2 cellular contexts compared by ENCODE assay signal in genomic region chr3:124558898-124559649, GRCh38.
TF ChIP-seq lines count a peak whose summit lies in the region.

No MANE protein-coding gene starts in this region.

TF ChIP-seq in Ishikawa, 13 proteins besides CTCF, POLR2A, EP300 and RAD21 (continued from another document):
- TF ChIP-seq YY1 (IDR thresholded peaks at IDR 0.05; ENCODE audit: low read depth): peak; percentile 26; the same call in 1 of the 2 replicates
- TF ChIP-seq TEAD4 (IDR thresholded peaks at IDR 0.05): peak; percentile 80
- peak; percentile 97 for TF ChIP-seq NFIC (IDR thresholded peaks at IDR 0.05)

TF ChIP-seq in SK-N-SH, 30 proteins besides CTCF, POLR2A, EP300 and RAD21 (continued from another document):
- TF ChIP-seq, protein P1, sequence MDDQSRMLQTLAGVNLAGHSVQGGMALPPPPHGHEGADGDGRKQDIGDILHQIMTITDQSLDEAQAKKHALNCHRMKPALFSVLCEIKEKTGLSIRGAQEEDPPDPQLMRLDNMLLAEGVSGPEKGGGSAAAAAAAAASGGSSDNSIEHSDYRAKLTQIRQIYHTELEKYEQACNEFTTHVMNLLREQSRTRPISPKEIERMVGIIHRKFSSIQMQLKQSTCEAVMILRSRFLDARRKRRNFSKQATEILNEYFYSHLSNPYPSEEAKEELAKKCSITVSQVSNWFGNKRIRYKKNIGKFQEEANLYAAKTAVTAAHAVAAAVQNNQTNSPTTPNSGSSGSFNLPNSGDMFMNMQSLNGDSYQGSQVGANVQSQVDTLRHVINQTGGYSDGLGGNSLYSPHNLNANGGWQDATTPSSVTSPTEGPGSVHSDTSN (IDR thresholded peaks at IDR 0.05): peak; percentile 62
- TF ChIP-seq YY1 (IDR thresholded peaks at IDR 0.05; ENCODE audit: low read depth): no peak
- no peak for TF ChIP-seq RCOR1 (IDR thresholded peaks at IDR 0.05; ENCODE audit: low read length)
- peak; percentile 53; the same call in 1 of the 2 replicates for TF ChIP-seq POLR2AphosphoS5 (IDR thresholded peaks at IDR 0.05; ENCODE audit: low read depth, low read length)
- TF ChIP-seq RXRA (IDR thresholded peaks at IDR 0.05; ENCODE audit: borderline replicate concordance, low read depth): no peak
- peak; percentile 99 for TF ChIP-seq NFIC (IDR thresholded peaks at IDR 0.05; ENCODE audit: borderline replicate concordance)
- TF ChIP-seq TAF1 (IDR thresholded peaks at IDR 0.05; ENCODE audit: borderline replicate concordance, low read depth, low read length): peak; percentile 45; the same call in 1 of the 2 replicates
- TF ChIP-seq, protein P2, sequence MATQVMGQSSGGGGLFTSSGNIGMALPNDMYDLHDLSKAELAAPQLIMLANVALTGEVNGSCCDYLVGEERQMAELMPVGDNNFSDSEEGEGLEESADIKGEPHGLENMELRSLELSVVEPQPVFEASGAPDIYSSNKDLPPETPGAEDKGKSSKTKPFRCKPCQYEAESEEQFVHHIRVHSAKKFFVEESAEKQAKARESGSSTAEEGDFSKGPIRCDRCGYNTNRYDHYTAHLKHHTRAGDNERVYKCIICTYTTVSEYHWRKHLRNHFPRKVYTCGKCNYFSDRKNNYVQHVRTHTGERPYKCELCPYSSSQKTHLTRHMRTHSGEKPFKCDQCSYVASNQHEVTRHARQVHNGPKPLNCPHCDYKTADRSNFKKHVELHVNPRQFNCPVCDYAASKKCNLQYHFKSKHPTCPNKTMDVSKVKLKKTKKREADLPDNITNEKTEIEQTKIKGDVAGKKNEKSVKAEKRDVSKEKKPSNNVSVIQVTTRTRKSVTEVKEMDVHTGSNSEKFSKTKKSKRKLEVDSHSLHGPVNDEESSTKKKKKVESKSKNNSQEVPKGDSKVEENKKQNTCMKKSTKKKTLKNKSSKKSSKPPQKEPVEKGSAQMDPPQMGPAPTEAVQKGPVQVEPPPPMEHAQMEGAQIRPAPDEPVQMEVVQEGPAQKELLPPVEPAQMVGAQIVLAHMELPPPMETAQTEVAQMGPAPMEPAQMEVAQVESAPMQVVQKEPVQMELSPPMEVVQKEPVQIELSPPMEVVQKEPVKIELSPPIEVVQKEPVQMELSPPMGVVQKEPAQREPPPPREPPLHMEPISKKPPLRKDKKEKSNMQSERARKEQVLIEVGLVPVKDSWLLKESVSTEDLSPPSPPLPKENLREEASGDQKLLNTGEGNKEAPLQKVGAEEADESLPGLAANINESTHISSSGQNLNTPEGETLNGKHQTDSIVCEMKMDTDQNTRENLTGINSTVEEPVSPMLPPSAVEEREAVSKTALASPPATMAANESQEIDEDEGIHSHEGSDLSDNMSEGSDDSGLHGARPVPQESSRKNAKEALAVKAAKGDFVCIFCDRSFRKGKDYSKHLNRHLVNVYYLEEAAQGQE (IDR thresholded peaks at IDR 0.05; ENCODE audit: low read depth, low read length): peak; percentile 74; the same call in 1 of the 2 replicates
- TF ChIP-seq TEAD4 (IDR thresholded peaks at IDR 0.05; ENCODE audit: borderline replicate concordance, insufficient read depth): peak; percentile 37; the same call in 1 of the 2 replicates
- TF ChIP-seq TCF12 (IDR thresholded peaks at IDR 0.05): peak; percentile 81
TF ChIP-seq in SK-N-SH: peak in this region for 11.
